14 cellular contexts compared by ENCODE assay signal in genomic region chr20:2986466-2986865, GRCh38. TPM values are rescaled to one million over a fixed set of nuclear protein-coding genes. Genes with fewer than 3 reads are reported as not detected.
DNase-seq lines count a peak whose midpoint lies in the region; ATAC-seq and TF ChIP-seq lines count a peak whose summit lies in the region.
"Had no signal": no experiment of that assay in that cellular context is flagged by ENCODE, and none has a peak within 500 bp of the region (broad histone marks: within the 10 kb centered on the region; RNA-seq: fewer than 3 reads in every experiment).

No MANE protein-coding gene starts in this region.

- H3K4me1 ChIP-seq in uterus, result no peaks in the 10 kb centered on the region

- no peaks in the 10 kb centered on the region for H3K9me3 ChIP-seq in WERI-Rb-1 (ENCODE audit: severe bottlenecking)
- no peaks in the 10 kb centered on the region for H3K9me3 ChIP-seq in uterus
- H3K9me3 ChIP-seq: A549, tibial artery had no signal

- H3K27ac ChIP-seq in WERI-Rb-1 (peak overlapping the region; percentile 84), uterus (no peak overlapping the region)
- H3K27ac ChIP-seq: A549, parathyroid adenoma, tibial artery had no signal

- no peak for DNase-seq in activated CD4-positive, CD25-positive, alpha-beta regulatory T cell treated with anti-CD3 and anti-CD28 coated beads, Interleukin-2, amount 50 U/mL, for 72 hours
- DNase-seq in WERI-Rb-1 (no peak), fibroblast of mammary gland (ENCODE audit: low read depth) (peak; percentile 85), uterus (no peak)
- DNase-seq in stimulated activated CD8-positive, alpha-beta memory T cell treated with anti-CD3 and anti-CD28 coated beads, Interleukin-12 subunit alpha, Interleukin-12 subunit beta, amount 100 ng/mL, for 24 hours (ENCODE audit: extremely low read depth), result peak; percentile 19
- DNase-seq: aorta, Karpas-422, tibial artery had no signal

- H3K4me3 ChIP-seq in WERI-Rb-1 (ENCODE audit: low read depth, low read length) (no peak overlapping the region), fibroblast of mammary gland (ENCODE audit: control insufficient read depth, low read depth, low read length) (no peak overlapping the region), uterus (no peak overlapping the region)
- H3K4me3 ChIP-seq: A549, tibial artery had no signal

- peak; percentile 77 to 84 for ATAC-seq in activated CD4-positive, CD25-positive, alpha-beta regulatory T cell treated with anti-CD3 and anti-CD28 coated beads, Interleukin-2, amount 50 U/mL, for 24 hours
- no peak for ATAC-seq in HG02642 (IDR thresholded peaks at IDR 0.05; ENCODE audit: poor library complexity, unreplicated experiment)
- ATAC-seq in HG02588 (IDR thresholded peaks at IDR 0.05; ENCODE audit: unreplicated experiment), result no peak
- ATAC-seq: A549, Panc1 had no signal

- no peaks in the 10 kb centered on the region for H3K27me3 ChIP-seq in WERI-Rb-1 (ENCODE audit: insufficient read depth, low read depth, severe bottlenecking)
- no peaks in the 10 kb centered on the region for H3K27me3 ChIP-seq in uterus
- H3K27me3 ChIP-seq: tibial artery had no signal

- no peak for TF ChIP-seq POLR2A in uterus (IDR thresholded peaks at IDR 0.05)

- TF ChIP-seq CTCF in WERI-Rb-1 (IDR thresholded peaks at IDR 0.05; ENCODE audit: low read depth, low read length) (no peak), fibroblast of mammary gland (conservative IDR thresholded peaks at IDR 0.05; ENCODE audit: control insufficient read depth, insufficient read depth, low read depth, low read length) (no peak), uterus (IDR thresholded peaks at IDR 0.05) (no peak)

- H3K36me3 ChIP-seq in WERI-Rb-1 (peaks cover 45% of the 10 kb centered on the region), uterus (no peaks in the 10 kb centered on the region)

- intact Hi-C loops in uterus (cut with DNase I; ENCODE audit: low total_unique reads), result no loop called here

RNA-seq across cellular contexts. Expression of gene GNRH2, which starts 57.0 kb away (rescaled TPM):
- 1 to 10 TPM in 1 of 4 donors, not detected in 3; 2.3 TPM for total RNA-seq in uterus

RNA-seq across cellular contexts. Expression of gene MRPS26, which starts 59.4 kb away (rescaled TPM):
- total RNA-seq in uterus, result 100 to 1,000 TPM in 1 of 4 donors, 10 to 100 TPM in 3; 13.2 to 157 (median 35.8) TPM

Comparison
In these comparisons a context has a peak if more than half of its experiments do, and no peak if none do; other contexts are left out.
1. ATAC-seq: peak in activated CD4-positive, CD25-positive, alpha-beta regulatory T cell treated with anti-CD3 and anti-CD28 coated beads, Interleukin-2, amount 50 U/mL, for 24 hours (2 of 2); none in HG02642 (single experiment) and HG02588 (single experiment).
2. DNase-seq: peak in fibroblast of mammary gland (single experiment) and stimulated activated CD8-positive, alpha-beta memory T cell treated with anti-CD3 and anti-CD28 coated beads, Interleukin-12 subunit alpha, Interleukin-12 subunit beta, amount 100 ng/mL, for 24 hours (single experiment); none in activated CD4-positive, CD25-positive, alpha-beta regulatory T cell treated with anti-CD3 and anti-CD28 coated beads, Interleukin-2, amount 50 U/mL, for 72 hours (single experiment), WERI-Rb-1 (single experiment) and uterus (0 of 2).